1 cellular context compared by ENCODE assay signal in genomic region chr5:125597338-125597737, GRCh38.
TF ChIP-seq lines count a peak whose summit lies in the region.

No MANE protein-coding gene starts in this region.

TF ChIP-seq in H1, 55 proteins besides CTCF, POLR2A, EP300 and RAD21 (continued from another document):
- TF ChIP-seq CHD7 (IDR thresholded peaks at IDR 0.05; ENCODE audit: insufficient replicate concordance, low read length): no peak
- no peak for TF ChIP-seq KDM1A (IDR thresholded peaks at IDR 0.05; ENCODE audit: borderline replicate concordance, low read length)
- TF ChIP-seq HDAC2 (IDR thresholded peaks at IDR 0.05; ENCODE audit: borderline replicate concordance in 1 of 2, low read depth in 2 of 2, low read length in 2 of 2): no peak
- TF ChIP-seq CTBP2 (IDR thresholded peaks at IDR 0.05; ENCODE audit: borderline replicate concordance, insufficient read depth, insufficient read length, low read length): no peak
- no peak for TF ChIP-seq ATF3 (IDR thresholded peaks at IDR 0.05; ENCODE audit: insufficient read depth, low read depth, low read length)
- no peak for TF ChIP-seq RNF2 (IDR thresholded peaks at IDR 0.05; ENCODE audit: borderline replicate concordance, low read depth, low read length, missing control alignments, poor library complexity, severe bottlenecking)
- TF ChIP-seq RFX5 (IDR thresholded peaks at IDR 0.05; ENCODE audit: borderline replicate concordance, low read depth, low read length): no peak
- no peak for TF ChIP-seq SIX5 (IDR thresholded peaks at IDR 0.05; ENCODE audit: low read depth, low read length)
- no peak for TF ChIP-seq SIRT6 (IDR thresholded peaks at IDR 0.05; ENCODE audit: low read length)
- TF ChIP-seq KDM5A (IDR thresholded peaks at IDR 0.05; ENCODE audit: low read length): no peak
